ENCODE assay signal across 13 cellular contexts in the genomic region with DNA sequence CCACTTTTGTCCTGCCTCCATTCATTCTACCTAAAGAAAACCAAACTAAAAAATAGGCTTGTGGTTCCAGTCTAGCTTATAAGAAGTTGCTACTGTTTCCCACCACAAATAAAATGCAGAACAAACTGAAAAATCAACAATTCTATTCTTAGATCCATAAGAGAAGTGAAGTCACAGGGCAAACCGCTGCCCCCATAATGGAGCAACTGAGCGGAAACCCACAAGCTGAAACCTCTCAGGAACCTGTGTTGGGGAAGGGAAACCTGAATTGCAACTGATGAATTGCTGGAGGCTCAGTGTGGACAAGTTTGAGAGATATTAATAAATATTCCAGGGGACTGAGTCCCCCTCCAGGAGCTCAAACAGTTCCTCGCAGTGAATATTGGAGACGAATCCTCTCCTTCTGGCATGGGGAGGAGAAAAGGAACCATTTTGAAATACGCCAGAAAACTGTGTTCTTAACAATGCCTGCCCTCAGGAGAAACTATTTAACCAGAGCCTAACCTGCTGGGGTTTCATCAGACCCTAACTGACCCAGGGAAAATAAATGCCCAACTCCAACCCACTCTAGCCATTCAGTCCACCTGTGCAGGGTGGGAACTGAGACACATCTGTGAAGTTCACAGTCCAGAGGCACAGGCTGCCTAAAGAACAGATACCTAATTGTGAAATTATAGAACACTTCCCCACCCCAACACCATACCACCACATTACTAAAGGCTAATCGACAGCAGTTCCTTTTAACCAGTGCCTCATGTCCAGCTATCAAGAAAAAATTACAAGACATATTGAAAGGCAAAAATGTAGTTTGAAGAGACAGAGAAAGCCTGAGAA. TPM values are rescaled to one million over a fixed set of nuclear protein-coding genes. Genes with fewer than 3 reads are reported as not detected.
DNase-seq lines count a peak whose midpoint lies in the region; ATAC-seq and TF ChIP-seq lines count a peak whose summit lies in the region.
"Had no signal": no experiment of that assay in that cellular context is flagged by ENCODE, and none has a peak within 500 bp of the region (broad histone marks: within the 10 kb centered on the region; RNA-seq: fewer than 3 reads in every experiment).

No MANE protein-coding gene starts in this region.

- no peaks in the 10 kb centered on the region for H3K27me3 Mint-ChIP-seq in osteocyte (ENCODE audit: unreplicated experiment)

- H3K36me3 ChIP-seq in BE2C, result no peaks in the 10 kb centered on the region
- H3K36me3 ChIP-seq: SJSA1, thyroid gland had no signal

- H3K27me3 ChIP-seq in dorsolateral prefrontal cortex (no peaks in the 10 kb centered on the region), BE2C (no peaks in the 10 kb centered on the region)
- H3K27me3 ChIP-seq: SJSA1, thyroid gland had no signal

- DNase-seq in germinal center (ENCODE audit: low spot score) (peak; percentile 49), dorsolateral prefrontal cortex (no peak), BE2C (no peak), osteocyte (ENCODE audit: extremely low spot score, unreplicated experiment) (no peak), left ventricle myocardium superior (no peak)
- DNase-seq: activated T-cell treated with anti-CD3 and anti-CD28 coated beads, Interleukin-2, amount 50 U/mL, for 72 hours; DMS 273 treated with DMSO at 0.1 percent for 48 hours; IMR-90; thyroid gland had no signal

- intact Hi-C loops in dorsolateral prefrontal cortex (cut with DNase I), result no loop called here
- intact Hi-C loops in left ventricle myocardium superior (cut with micrococcal nuclease), result no loop called here

- ATAC-seq in GM18511 (IDR thresholded peaks at IDR 0.05; ENCODE audit: unreplicated experiment) (peak; percentile 94), GM21723 (IDR thresholded peaks at IDR 0.05; ENCODE audit: unreplicated experiment) (peak; percentile 92), HG03442 (IDR thresholded peaks at IDR 0.05; ENCODE audit: unreplicated experiment) (peak; percentile 87), left ventricle myocardium superior (no peak)
- ATAC-seq: activated T-cell treated with anti-CD3 and anti-CD28 coated beads, Interleukin-2, amount 50 U/mL, for 72 hours had no signal

- peaks cover 3% of the 10 kb centered on the region for H3K4me1 Mint-ChIP-seq in osteocyte (ENCODE audit: unreplicated experiment)

- H3K4me3 Mint-ChIP-seq in osteocyte (ENCODE audit: unreplicated experiment), result no peak overlapping the region
- H3K4me3 Mint-ChIP-seq: activated T-cell treated with anti-CD3 and anti-CD28 coated beads, Interleukin-2, amount 50 U/mL, for 72 hours had no signal

- H3K27ac ChIP-seq in dorsolateral prefrontal cortex, result no peak overlapping the region
- H3K27ac ChIP-seq: SJSA1, thyroid gland had no signal

- no peak overlapping the region for H3K27ac Mint-ChIP-seq in osteocyte (ENCODE audit: unreplicated experiment)
- H3K27ac Mint-ChIP-seq: activated T-cell treated with anti-CD3 and anti-CD28 coated beads, Interleukin-2, amount 50 U/mL, for 72 hours had no signal

- no peak overlapping the region for H3K4me3 ChIP-seq in dorsolateral prefrontal cortex
- H3K4me3 ChIP-seq in BE2C (ENCODE audit: low read depth, low read length), result no peak overlapping the region
- H3K4me3 ChIP-seq: SJSA1, thyroid gland had no signal

- no peak for TF ChIP-seq CTCF in dorsolateral prefrontal cortex (IDR thresholded peaks at IDR 0.05 in 54 of 56, conservative IDR thresholded peaks at IDR 0.05 in 2 of 56; ENCODE audit: low read depth in 1 of 56, partially characterized antibody in 56 of 56)
- no peak for TF ChIP-seq CTCF in BE2C (IDR thresholded peaks at IDR 0.05; ENCODE audit: low read depth, low read length)
- no peak for TF ChIP-seq CTCF in osteocyte (IDR thresholded peaks at IDR 0.05)

- no peaks in the 10 kb centered on the region for H3K9me3 ChIP-seq in BE2C
- H3K9me3 ChIP-seq: SJSA1, thyroid gland had no signal

- no peaks in the 10 kb centered on the region for H3K4me1 ChIP-seq in BE2C
- H3K4me1 ChIP-seq: SJSA1, thyroid gland had no signal

- peaks cover 6% of the 10 kb centered on the region for H3K9me3 Mint-ChIP-seq in osteocyte (ENCODE audit: unreplicated experiment)

- H3K36me3 Mint-ChIP-seq in osteocyte (ENCODE audit: unreplicated experiment), result peaks cover 2% of the 10 kb centered on the region

RNA-seq across cellular contexts. Expression of a gene that starts 22.8 kb away (rescaled TPM):
- 10 to 100 TPM; 18.2 to 46.9 (median 29.5) TPM for total RNA-seq in dorsolateral prefrontal cortex
- 19.2 TPM for polyA plus RNA-seq in BE2C (2012; ENCODE audit: insufficient read depth, insufficient read length, low read depth)
- 27.6 and 31.8 TPM in 2 replicates for total RNA-seq in osteocyte
- 5.8 TPM for total RNA-seq in left ventricle myocardium superior
